In the genomic region with DNA sequence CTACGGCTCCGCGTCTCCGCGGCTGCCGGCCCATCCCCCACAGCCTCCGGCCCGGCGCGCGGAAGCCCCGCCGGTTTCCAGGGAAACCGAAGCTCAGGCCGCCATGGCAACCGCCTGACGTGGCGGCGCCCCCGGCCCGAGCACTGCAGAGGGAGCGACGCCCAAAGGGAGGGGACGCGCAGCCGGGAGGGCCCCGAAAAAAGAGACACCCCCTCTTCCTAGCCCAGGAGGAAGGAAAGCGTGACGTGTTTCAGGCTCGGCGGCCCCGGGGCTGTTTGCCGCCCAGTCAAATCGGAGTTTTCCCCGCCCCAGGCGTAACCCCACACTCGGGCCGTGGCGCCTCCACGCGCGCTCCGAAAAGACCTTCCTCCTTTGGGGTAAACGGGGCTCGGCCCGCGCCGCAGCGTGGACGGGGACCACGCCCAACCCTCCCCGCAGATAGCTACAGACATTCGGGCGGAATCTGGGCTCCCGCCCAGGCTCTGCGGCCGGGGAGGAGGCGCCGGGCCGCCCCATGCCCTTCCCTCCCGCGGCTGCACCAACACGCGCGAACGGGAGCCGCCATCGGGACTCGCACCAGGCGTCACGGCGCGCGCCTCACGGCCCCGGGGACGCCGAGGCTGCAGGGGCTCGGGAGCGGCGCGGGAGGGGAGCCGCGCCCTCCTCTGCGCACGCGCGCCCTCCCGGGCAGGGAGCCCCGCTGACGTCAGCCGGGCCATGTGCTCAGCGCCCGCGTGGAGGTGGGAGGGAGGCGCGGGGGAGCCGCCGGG, we compare ENCODE assay signal across 1 cellular context.
TF ChIP-seq lines count a peak whose summit lies in the region.

No MANE protein-coding gene starts in this region.

TF ChIP-seq in H1, 55 proteins besides CTCF, POLR2A, EP300 and RAD21:
- TF ChIP-seq CREB1 (IDR thresholded peaks at IDR 0.05), result peak; percentile 77
- TF ChIP-seq JUND (IDR thresholded peaks at IDR 0.05; ENCODE audit: low read length), result 0 out of 2 replicates have a peak, but pooled peaks have one; percentile 21
- TF ChIP-seq SP4 (IDR thresholded peaks at IDR 0.05; ENCODE audit: low read length), result 0 out of 2 replicates have a peak, but pooled peaks have one; percentile 6
- peak; percentile 9; the same call in 1 of the 2 replicates for TF ChIP-seq TAF1 (IDR thresholded peaks at IDR 0.05; ENCODE audit: low read depth, low read length)
- TF ChIP-seq TCF12 (IDR thresholded peaks at IDR 0.05; ENCODE audit: low read depth, low read length), result no peak
- TF ChIP-seq BACH1 (IDR thresholded peaks at IDR 0.05; ENCODE audit: low read length), result peak; percentile 8; the same call in 1 of the 2 replicates
- no peak for TF ChIP-seq KDM5A (IDR thresholded peaks at IDR 0.05; ENCODE audit: low read length)
- TF ChIP-seq NRF1 (IDR thresholded peaks at IDR 0.05; ENCODE audit: low read depth, low read length), result peak; percentile 54; the same call in 1 of the 2 replicates
- TF ChIP-seq SIN3A (conservative IDR thresholded peaks at IDR 0.05 in 1 of 2, IDR thresholded peaks at IDR 0.05 in 1 of 2; ENCODE audit: low read depth in 1 of 2, low read length in 2 of 2), result peak; percentile 85 to 93; a peak in 3 of 4 replicates
- TF ChIP-seq KDM4A (IDR thresholded peaks at IDR 0.05; ENCODE audit: low read depth, low read length, severe bottlenecking), result peak; percentile 63
- 0 out of 4 replicates have a peak, but pooled peaks have one; percentile 5 to 84 for TF ChIP-seq HDAC2 (IDR thresholded peaks at IDR 0.05; ENCODE audit: borderline replicate concordance in 1 of 2, low read depth in 2 of 2, low read length in 2 of 2)
- no peak for TF ChIP-seq CHD7 (IDR thresholded peaks at IDR 0.05; ENCODE audit: insufficient replicate concordance, low read length)
- TF ChIP-seq, protein P1, sequence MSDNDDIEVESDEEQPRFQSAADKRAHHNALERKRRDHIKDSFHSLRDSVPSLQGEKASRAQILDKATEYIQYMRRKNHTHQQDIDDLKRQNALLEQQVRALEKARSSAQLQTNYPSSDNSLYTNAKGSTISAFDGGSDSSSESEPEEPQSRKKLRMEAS (IDR thresholded peaks at IDR 0.05), result peak; percentile 94
- 0 out of 2 replicates have a peak, but pooled peaks have one; percentile 2 for TF ChIP-seq SP1 (IDR thresholded peaks at IDR 0.05; ENCODE audit: low read depth, low read length)
- TF ChIP-seq CTBP2 (IDR thresholded peaks at IDR 0.05; ENCODE audit: borderline replicate concordance, insufficient read depth, insufficient read length, low read length), result no peak
- peak; percentile 54 for TF ChIP-seq PHF8 (conservative IDR thresholded peaks at IDR 0.05; ENCODE audit: low read depth, low read length)
